8 cellular contexts compared by ENCODE assay signal in genomic region chr13:73058741-73059459, GRCh38. TPM values are rescaled to one million over a fixed set of nuclear protein-coding genes. Genes with fewer than 3 reads are reported as not detected.
DNase-seq lines count a peak whose midpoint lies in the region; ATAC-seq, FAIRE-seq and TF ChIP-seq lines count a peak whose summit lies in the region.

TSS of gene KLF5 (plus strand) at chr13:73059005. CDS start at chr13:73059328, 323 bp downstream.

- ATAC-seq in GM21423 (IDR thresholded peaks at IDR 0.05; ENCODE audit: unreplicated experiment), result peak; percentile 97

- H3K9me3 ChIP-seq in OCI-LY1 (ENCODE audit: low read length) (no peaks in the 10 kb centered on the region), mucosa of rectum (ENCODE audit: control insufficient read depth in 2 of 2, low read length in 2 of 2) (no peaks in the 10 kb centered on the region)

- no peak for FAIRE-seq in D721Med (lab: Jason Lieb, UNC)

- DNase-seq in D721Med (ENCODE audit: insufficient read length, low spot score) (peak; percentile 88), HUDEP-2 (lab: John Stamatoyannopoulos, UW; ENCODE audit: unreplicated experiment in 76 of 76) (peak; percentile 14 to 96 (median 89)), activated T-cell treated with anti-CD3 and anti-CD28 coated beads for 24 hours (ENCODE audit: low read depth) (peak; percentile 92), epithelial cell of proximal tubule (ENCODE audit: low read depth) (no peak)
- peak; percentile 88 to 94 for DNase-seq in stimulated activated CD8-positive, alpha-beta memory T cell treated with anti-CD3 and anti-CD28 coated beads, Interleukin-4, amount 100 ng/mL, for 4 hours (ENCODE audit: low read depth in 2 of 2, low spot score in 1 of 2)

- H2AFZ ChIP-seq in OCI-LY1 (ENCODE audit: low read length), result peak within 1 kb of the TSS; percentile 10; the same call in 1 of the 2 replicates

- peak within 1 kb of the TSS; percentile 67 for H3K4me2 ChIP-seq in OCI-LY1 (ENCODE audit: low read length)

- H3F3A ChIP-seq in OCI-LY1 (ENCODE audit: insufficient read depth, low read length), result no peaks in the 10 kb centered on the region

- H3K4me1 ChIP-seq in OCI-LY1 (ENCODE audit: insufficient read depth, low read length, severe bottlenecking), result peaks cover 20% of the 10 kb centered on the region
- H3K4me1 ChIP-seq in mucosa of rectum (ENCODE audit: control insufficient read depth in 2 of 2, insufficient read depth in 2 of 2, low read length in 2 of 2), result peaks cover 3 to 7% of the 10 kb centered on the region in 2 donors

- no peak for TF ChIP-seq CTCF in D721Med (IDR thresholded peaks at IDR 0.05; ENCODE audit: insufficient read depth, missing control alignments)
- peak; percentile 22; the same call in 1 of the 2 replicates for TF ChIP-seq CTCF in OCI-LY1 (IDR thresholded peaks at IDR 0.05; ENCODE audit: low read length)
- no peak for TF ChIP-seq CTCF in epithelial cell of proximal tubule (conservative IDR thresholded peaks at IDR 0.05; ENCODE audit: low read depth, low read length)

- H3K9ac ChIP-seq in OCI-LY1 (ENCODE audit: low read length), result peak within 1 kb of the TSS; percentile 54
- peak within 1 kb of the TSS; percentile 86 to 93 for H3K9ac ChIP-seq in mucosa of rectum (ENCODE audit: low read depth in 1 of 2, low read length in 2 of 2)

- H3K27ac ChIP-seq in OCI-LY1 (ENCODE audit: low read depth, low read length, poor library complexity, severe bottlenecking) (no peak within 1 kb of the TSS), mucosa of rectum (ENCODE audit: low read depth in 2 of 2, low read length in 2 of 2) (peak within 1 kb of the TSS; percentile 86 to 89)

- no peaks in the 10 kb centered on the region for H4K20me1 ChIP-seq in OCI-LY1 (ENCODE audit: insufficient read depth, low read length)

- H3K36me3 ChIP-seq in OCI-LY1 (ENCODE audit: insufficient read depth, low read length), result no peaks in the 10 kb centered on the region; the same call in 1 of the 2 replicates
- peaks cover 16 to 27% of the 10 kb centered on the region in 2 donors for H3K36me3 ChIP-seq in mucosa of rectum (ENCODE audit: control insufficient read depth in 2 of 2, insufficient read depth in 2 of 2, low read length in 2 of 2)

- H3K27me3 ChIP-seq in OCI-LY1 (ENCODE audit: insufficient read depth, low read length), result no peaks in the 10 kb centered on the region; the same call in 1 of the 2 replicates
- no peaks in the 10 kb centered on the region for H3K27me3 ChIP-seq in mucosa of rectum (ENCODE audit: control insufficient read depth in 2 of 2, insufficient read depth in 2 of 2, low read length in 2 of 2)

- no peaks in the 10 kb centered on the region for H3K79me2 ChIP-seq in OCI-LY1 (ENCODE audit: insufficient read depth, low read length)

- H3K4me3 ChIP-seq in OCI-LY1 (ENCODE audit: low read depth, low read length, poor library complexity, severe bottlenecking), result peak within 1 kb of the TSS; percentile 68
- peak within 1 kb of the TSS; percentile 82 for H3K4me3 ChIP-seq in epithelial cell of proximal tubule (ENCODE audit: low read depth, low read length)
- H3K4me3 ChIP-seq in mucosa of rectum (ENCODE audit: low read length in 2 of 2), result peak within 1 kb of the TSS; percentile 74 to 92

- no peaks in the 10 kb centered on the region for H3K9me2 ChIP-seq in OCI-LY1 (ENCODE audit: low read depth, low read length)

RNA-seq across cellular contexts. Expression of gene KLF5, which starts in this region (rescaled TPM):
- 19.3 and 26.6 TPM in 2 replicates for total RNA-seq in epithelial cell of proximal tubule
